ENCODE assay signal across 1 cellular context in genomic region chr19:17113127-17113785, GRCh38.
TF ChIP-seq lines count a peak whose summit lies in the region.

No MANE protein-coding gene starts in this region.

TF ChIP-seq in WTC11, 78 proteins besides CTCF, POLR2A, EP300 and RAD21 (continued from another document):
- TF ChIP-seq, protein P1, sequence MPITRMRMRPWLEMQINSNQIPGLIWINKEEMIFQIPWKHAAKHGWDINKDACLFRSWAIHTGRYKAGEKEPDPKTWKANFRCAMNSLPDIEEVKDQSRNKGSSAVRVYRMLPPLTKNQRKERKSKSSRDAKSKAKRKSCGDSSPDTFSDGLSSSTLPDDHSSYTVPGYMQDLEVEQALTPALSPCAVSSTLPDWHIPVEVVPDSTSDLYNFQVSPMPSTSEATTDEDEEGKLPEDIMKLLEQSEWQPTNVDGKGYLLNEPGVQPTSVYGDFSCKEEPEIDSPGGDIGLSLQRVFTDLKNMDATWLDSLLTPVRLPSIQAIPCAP (CRISPR knock-in tag; IDR thresholded peaks at IDR 0.05), result no peak
- no peak for TF ChIP-seq ATF2 (CRISPR knock-in tag; IDR thresholded peaks at IDR 0.05; ENCODE audit: borderline replicate concordance, low read depth)
- TF ChIP-seq HMGA2 (CRISPR knock-in tag; IDR thresholded peaks at IDR 0.05), result no peak
- no peak for TF ChIP-seq CREM (CRISPR knock-in tag; IDR thresholded peaks at IDR 0.05)
- TF ChIP-seq ZNF232 (CRISPR knock-in tag; IDR thresholded peaks at IDR 0.05), result no peak
- no peak for TF ChIP-seq CREB1 (CRISPR knock-in tag; IDR thresholded peaks at IDR 0.05)
- TF ChIP-seq, protein P2, sequence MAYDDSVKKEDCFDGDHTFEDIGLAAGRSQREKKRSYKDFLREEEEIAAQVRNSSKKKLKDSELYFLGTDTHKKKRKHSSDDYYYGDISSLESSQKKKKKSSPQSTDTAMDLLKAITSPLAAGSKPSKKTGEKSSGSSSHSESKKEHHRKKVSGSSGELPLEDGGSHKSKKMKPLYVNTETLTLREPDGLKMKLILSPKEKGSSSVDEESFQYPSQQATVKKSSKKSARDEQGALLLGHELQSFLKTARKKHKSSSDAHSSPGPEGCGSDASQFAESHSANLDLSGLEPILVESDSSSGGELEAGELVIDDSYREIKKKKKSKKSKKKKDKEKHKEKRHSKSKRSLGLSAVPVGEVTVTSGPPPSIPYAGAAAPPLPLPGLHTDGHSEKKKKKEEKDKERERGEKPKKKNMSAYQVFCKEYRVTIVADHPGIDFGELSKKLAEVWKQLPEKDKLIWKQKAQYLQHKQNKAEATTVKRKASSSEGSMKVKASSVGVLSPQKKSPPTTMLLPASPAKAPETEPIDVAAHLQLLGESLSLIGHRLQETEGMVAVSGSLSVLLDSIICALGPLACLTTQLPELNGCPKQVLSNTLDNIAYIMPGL (CRISPR knock-in tag; IDR thresholded peaks at IDR 0.05), result no peak
- TF ChIP-seq, protein P3, sequence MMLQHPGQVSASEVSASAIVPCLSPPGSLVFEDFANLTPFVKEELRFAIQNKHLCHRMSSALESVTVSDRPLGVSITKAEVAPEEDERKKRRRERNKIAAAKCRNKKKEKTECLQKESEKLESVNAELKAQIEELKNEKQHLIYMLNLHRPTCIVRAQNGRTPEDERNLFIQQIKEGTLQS (CRISPR knock-in tag; conservative IDR thresholded peaks at IDR 0.05), result no peak
- TF ChIP-seq, protein P4, sequence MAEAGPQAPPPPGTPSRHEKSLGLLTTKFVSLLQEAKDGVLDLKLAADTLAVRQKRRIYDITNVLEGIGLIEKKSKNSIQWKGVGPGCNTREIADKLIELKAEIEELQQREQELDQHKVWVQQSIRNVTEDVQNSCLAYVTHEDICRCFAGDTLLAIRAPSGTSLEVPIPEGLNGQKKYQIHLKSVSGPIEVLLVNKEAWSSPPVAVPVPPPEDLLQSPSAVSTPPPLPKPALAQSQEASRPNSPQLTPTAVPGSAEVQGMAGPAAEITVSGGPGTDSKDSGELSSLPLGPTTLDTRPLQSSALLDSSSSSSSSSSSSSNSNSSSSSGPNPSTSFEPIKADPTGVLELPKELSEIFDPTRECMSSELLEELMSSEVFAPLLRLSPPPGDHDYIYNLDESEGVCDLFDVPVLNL (CRISPR knock-in tag; IDR thresholded peaks at IDR 0.05; ENCODE audit: borderline replicate concordance, low read depth), result no peak
- TF ChIP-seq ATF6 (CRISPR knock-in tag; IDR thresholded peaks at IDR 0.05), result no peak
